In genomic region chr6:17938885-17939284, GRCh38 we compare ENCODE assay signal across 13 cellular contexts. TPM values are rescaled to one million over a fixed set of nuclear protein-coding genes. Genes with fewer than 3 reads are reported as not detected.
DNase-seq lines count a peak whose midpoint lies in the region.
"Had no signal": no experiment of that assay in that cellular context is flagged by ENCODE, and none has a peak within 500 bp of the region (broad histone marks: within the 10 kb centered on the region; RNA-seq: fewer than 3 reads in every experiment).

No MANE protein-coding gene starts in this region.

- H3K4me3 ChIP-seq in skeletal muscle cell (ENCODE audit: low read depth, low read length) = no peak overlapping the region

- peak; percentile 62 for DNase-seq in HCEC 1CT
- peak; percentile 36 for DNase-seq in RPMI7951 (ENCODE audit: low read depth)
- no peak for DNase-seq in epithelial cell of prostate (ENCODE audit: low read depth, low spot score)
- peak; percentile 41 for DNase-seq in skeletal muscle cell (ENCODE audit: low read depth)
- DNase-seq in stimulated activated CD4-positive, alpha-beta T cell treated with anti-CD3 and anti-CD28 coated beads, Interleukin-1b, Interleukin-23, amount 100 ng/mL, for 48 hours = no peak
- no peak for DNase-seq in NCI-H526 treated with DMSO at 0.1 percent for 48 hours (lab: John Stamatoyannopoulos, UW)
- DNase-seq in mucosa of gallbladder (ENCODE audit: low spot score) = no peak
- DNase-seq: activated CD4-positive, alpha-beta T cell treated with anti-CD3 and anti-CD28 coated beads for 4 hours; effector CD4-positive, alpha-beta T cell; MV-4-11; SIG-M5; stimulated activated CD4-positive, alpha-beta T cell treated with anti-CD3 and anti-CD28 coated beads, Interleukin-2, amount 100 ng/mL, for 24 hours; T-helper 9 cell had no signal

- peak overlapping the region; percentile 58 for H3K27ac ChIP-seq in epithelial cell of prostate

RNA-seq across cellular contexts. Expression of gene KIF13A, which starts 48.5 kb away (rescaled TPM):
- total RNA-seq in RPMI7951 (2014; rRNA removed; shearing (Covaris generic)) = 25.5 and 25.7 TPM in 2 replicates
- 43.0 TPM for total RNA-seq in mucosa of gallbladder

Comparison
In these comparisons a context has a peak if more than half of its experiments do, and no peak if none do; other contexts are left out.
1. DNase-seq: peak in HCEC 1CT (single experiment), RPMI7951 (single experiment) and skeletal muscle cell (single experiment); none in epithelial cell of prostate (single experiment), stimulated activated CD4-positive, alpha-beta T cell treated with anti-CD3 and anti-CD28 coated beads, Interleukin-1b, Interleukin-23, amount 100 ng/mL, for 48 hours (single experiment), NCI-H526 treated with DMSO at 0.1 percent for 48 hours (single experiment) and mucosa of gallbladder (single experiment).